Comparison of ENCODE assay signal across 37 cellular contexts in the genomic region with DNA sequence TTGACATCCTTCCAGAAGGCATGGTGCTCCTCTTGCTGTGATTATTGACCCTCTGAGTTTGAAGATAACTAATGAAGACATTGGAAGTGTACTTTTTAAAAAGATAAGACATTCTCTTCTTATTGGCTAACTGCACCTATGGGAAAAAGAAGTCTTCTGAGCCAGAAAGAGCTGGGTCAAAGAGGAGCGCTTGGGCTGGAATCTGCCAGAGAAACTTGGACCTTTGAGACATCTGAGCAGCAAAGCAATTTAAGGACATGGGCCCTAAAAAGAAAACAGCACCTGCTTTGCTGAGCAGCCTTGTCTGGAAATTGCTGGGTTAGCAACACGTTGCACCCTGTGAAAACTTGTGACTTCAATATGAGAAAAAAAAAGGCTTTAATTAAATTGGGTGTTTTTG. TPM values are rescaled to one million over a fixed set of nuclear protein-coding genes. Genes with fewer than 3 reads are reported as not detected.
"Had no signal": no experiment of that assay in that cellular context is flagged by ENCODE, and none has a peak within 500 bp of the region (broad histone marks: within the 10 kb centered on the region; RNA-seq: fewer than 3 reads in every experiment).

No MANE protein-coding gene starts in this region.

- H3K27ac ChIP-seq: adrenal gland, body of pancreas, brain microvascular endothelial cell, breast epithelium, VCaP had no signal

- H3K27me3 Mint-ChIP-seq: activated T-helper 17 cell treated with anti-CD3 and anti-CD28 coated beads, Interleukin-2, amount 50 U/mL, for 72 hours had no signal

- H3K27ac Mint-ChIP-seq: activated B cell treated with CpG ODN at 0.5 μM for 24 hours; activated CD4-positive, alpha-beta memory T cell treated with anti-CD3 and anti-CD28 coated beads for 36 hours; activated CD4-positive, alpha-beta T cell treated with anti-CD3 and anti-CD28 coated beads, Interleukin-2, amount 10 ng/mL, durations not matched to agents 24 days and 14 days; activated CD8-positive, alpha-beta T cell treated with anti-CD3 and anti-CD28 coated beads for 36 hours; activated naive CD4-positive, alpha-beta T cell treated with anti-CD3 and anti-CD28 coated beads for 36 hours; activated naive CD4-positive, alpha-beta T cell treated with anti-CD3 and anti-CD28 coated beads, Interleukin-2, amount 50 U/mL, for 72 hours; activated naive CD8-positive, alpha-beta T cell treated with anti-CD3 and anti-CD28 coated beads for 36 hours; activated T-cell treated with anti-CD3 and anti-CD28 coated beads, Interleukin-2, amount 50 U/mL, for 72 hours; activated T-helper 1 cell treated with anti-CD3 and anti-CD28 coated beads, Interleukin-12 subunit alpha, Interleukin-12 subunit beta, Interleukin-2, Interleukin-4 antibody, amounts not matched to agents 30 ng/mL and 10 ng/mL and 1 ng/mL, durations not matched to agents 14 hours and 24 hours and 36 hours; activated T-helper 17 cell treated with anti-CD3 and anti-CD28 coated beads, Interleukin-2, amount 50 U/mL, for 72 hours; T-helper 1 cell treated with Interleukin-12 subunit alpha and Interleukin-12 subunit beta and Interleukin-4 antibody, amounts not matched to agents 30 μg/mL and 1 μg/mL, for 36 hours; T-helper 2 cell treated with Interferon-gamma antibody and Interleukin-4, amounts not matched to agents 5 μg/mL and 100 μg/mL, for 36 hours had no signal

- H3K4me1 ChIP-seq: adrenal gland, breast epithelium had no signal

- ATAC-seq: activated CD8-positive, alpha-beta T cell treated with anti-CD3 and anti-CD28 coated beads for 36 hours; activated naive CD4-positive, alpha-beta T cell treated with anti-CD3 and anti-CD28 coated beads, Interleukin-2, amount 50 U/mL, for 72 hours; activated T-cell treated with anti-CD3 and anti-CD28 coated beads, Interleukin-2, amount 50 U/mL, for 4 hours; activated T-cell treated with anti-CD3 and anti-CD28 coated beads, Interleukin-2, amount 50 U/mL, for 72 hours; activated T-helper 17 cell treated with anti-CD3 and anti-CD28 coated beads, Interleukin-2, amount 50 U/mL, for 72 hours; body of pancreas had no signal

- H3K9me3 ChIP-seq: adrenal gland, body of pancreas, breast epithelium had no signal

- H3K36me3 Mint-ChIP-seq: activated CD4-positive, alpha-beta memory T cell treated with anti-CD3 and anti-CD28 coated beads for 36 hours; activated naive CD4-positive, alpha-beta T cell treated with anti-CD3 and anti-CD28 coated beads, Interleukin-2, amount 50 U/mL, for 72 hours; activated naive CD8-positive, alpha-beta T cell treated with anti-CD3 and anti-CD28 coated beads for 36 hours had no signal

- H3K4me3 Mint-ChIP-seq: activated B cell treated with CpG ODN at 0.5 μM for 24 hours; activated CD4-positive, alpha-beta memory T cell treated with anti-CD3 and anti-CD28 coated beads for 36 hours; activated CD4-positive, alpha-beta T cell treated with anti-CD3 and anti-CD28 coated beads, Interleukin-2, amount 10 ng/mL, durations not matched to agents 24 days and 14 days; activated CD8-positive, alpha-beta T cell treated with anti-CD3 and anti-CD28 coated beads for 36 hours; activated naive CD4-positive, alpha-beta T cell treated with anti-CD3 and anti-CD28 coated beads for 36 hours; activated naive CD8-positive, alpha-beta T cell treated with anti-CD3 and anti-CD28 coated beads for 36 hours; activated T-cell treated with anti-CD3 and anti-CD28 coated beads, Interleukin-2, amount 50 U/mL, for 4 hours; activated T-cell treated with anti-CD3 and anti-CD28 coated beads, Interleukin-2, amount 50 U/mL, for 72 hours; activated T-helper 1 cell treated with anti-CD3 and anti-CD28 coated beads, Interleukin-12 subunit alpha, Interleukin-12 subunit beta, Interleukin-2, Interleukin-4 antibody, amounts not matched to agents 30 ng/mL and 10 ng/mL and 1 ng/mL, durations not matched to agents 14 hours and 24 hours and 36 hours; activated T-helper 17 cell treated with anti-CD3 and anti-CD28 coated beads, Interleukin-2, amount 50 U/mL, for 72 hours; central memory CD8-positive, alpha-beta T cell; T-helper 1 cell treated with Interleukin-12 subunit alpha and Interleukin-12 subunit beta and Interleukin-4 antibody, amounts not matched to agents 30 μg/mL and 1 μg/mL, for 36 hours; T-helper 2 cell treated with Interferon-gamma antibody and Interleukin-4, amounts not matched to agents 5 μg/mL and 100 μg/mL, for 36 hours had no signal

- H3K9me3 Mint-ChIP-seq: activated naive CD4-positive, alpha-beta T cell treated with anti-CD3 and anti-CD28 coated beads for 36 hours; activated T-cell treated with anti-CD3 and anti-CD28 coated beads, Interleukin-2, amount 50 U/mL, for 4 hours; central memory CD8-positive, alpha-beta T cell; T-helper 2 cell treated with Interferon-gamma antibody and Interleukin-4, amounts not matched to agents 5 μg/mL and 100 μg/mL, for 36 hours had no signal

- DNase-seq: activated B cell treated with CpG ODN at 0.5 μM for 24 hours; activated CD4-positive, alpha-beta memory T cell treated with anti-CD3 and anti-CD28 coated beads for 36 hours; activated CD4-positive, alpha-beta T cell treated with anti-CD3 and anti-CD28 coated beads for 4 hours; activated CD4-positive, alpha-beta T cell treated with anti-CD3 and anti-CD28 coated beads, Interleukin-2, amount 10 ng/mL, durations not matched to agents 24 days and 14 days; activated CD4-positive, alpha-beta T cell treated with anti-CD3 and anti-CD28 coated beads, Interleukin-2, amount 50 U/mL, for 1 hour; activated CD4-positive, alpha-beta T cell treated with anti-CD3 and anti-CD28 coated beads, Interleukin-2, amount 50 U/mL, for 4 hours; activated CD4-positive, CD25-positive, alpha-beta regulatory T cell treated with anti-CD3 and anti-CD28 coated beads, Interleukin-2, amount 50 U/mL, for 72 hours; activated CD8-positive, alpha-beta memory T cell treated with anti-CD3 and anti-CD28 coated beads, Interleukin-2, amount 50 U/mL, for 4 hours; activated CD8-positive, alpha-beta T cell treated with anti-CD3 and anti-CD28 coated beads for 36 hours; activated effector memory CD4-positive, alpha-beta T cell treated with anti-CD3 and anti-CD28 coated beads, Interleukin-2, amount 50 U/mL, for 16 hours; activated gamma-delta T cell treated with Interleukin-2 at 50 U/mL for 16 hours; activated naive CD4-positive, alpha-beta T cell; activated naive CD4-positive, alpha-beta T cell treated with anti-CD3 and anti-CD28 coated beads for 36 hours; activated naive CD4-positive, alpha-beta T cell treated with anti-CD3 and anti-CD28 coated beads, Interleukin-2, amount 50 U/mL, for 16 hours; activated naive CD8-positive, alpha-beta T cell treated with anti-CD3 and anti-CD28 coated beads for 36 hours; activated T-cell treated with anti-CD3 and anti-CD28 coated beads for 4 hours; activated T-cell treated with anti-CD3 and anti-CD28 coated beads, Interleukin-2, amount 50 U/mL, for 1 hour; activated T-cell treated with anti-CD3 and anti-CD28 coated beads, Interleukin-2, amount 50 U/mL, for 4 hours; activated T-cell treated with anti-CD3 and anti-CD28 coated beads, Interleukin-2, amount 50 U/mL, for 72 hours; adrenal gland; amniotic stem cell; aorta; body of pancreas; brain microvascular endothelial cell; caudate nucleus; SW 1271; T-helper 1 cell; T-helper 2 cell; T-helper 9 cell had no signal

- H3K4me3 ChIP-seq: adrenal gland, body of pancreas, breast epithelium had no signal

- H3K27me3 ChIP-seq: adrenal gland, body of pancreas, brain microvascular endothelial cell, breast epithelium had no signal

- H3K36me3 ChIP-seq: adrenal gland, brain microvascular endothelial cell, breast epithelium had no signal

- H3K4me1 Mint-ChIP-seq: activated B cell treated with CpG ODN at 0.5 μM for 24 hours; activated CD4-positive, alpha-beta T cell treated with anti-CD3 and anti-CD28 coated beads, Interleukin-2, amount 10 ng/mL, durations not matched to agents 24 days and 14 days; activated naive CD8-positive, alpha-beta T cell treated with anti-CD3 and anti-CD28 coated beads for 36 hours; activated T-helper 17 cell treated with anti-CD3 and anti-CD28 coated beads, Interleukin-2, amount 50 U/mL, for 72 hours; central memory CD8-positive, alpha-beta T cell had no signal

RNA-seq across cellular contexts. Expression of a gene that starts 27.8 kb away (rescaled TPM):
- total RNA-seq: activated B cell treated with CpG ODN at 0.5 μM for 24 hours; activated CD4-positive, alpha-beta memory T cell treated with anti-CD3 and anti-CD28 coated beads for 36 hours; activated naive CD4-positive, alpha-beta T cell treated with anti-CD3 and anti-CD28 coated beads for 36 hours had no signal
